In genomic region chr15:101359365-101359947, GRCh38 we compare ENCODE assay signal across 17 cellular contexts.
DNase-seq lines count a peak whose midpoint lies in the region; ATAC-seq and TF ChIP-seq lines count a peak whose summit lies in the region.
"Had no signal": no experiment of that assay in that cellular context is flagged by ENCODE, and none has a peak within 500 bp of the region (broad histone marks: within the 10 kb centered on the region; RNA-seq: fewer than 3 reads in every experiment).

No MANE protein-coding gene starts in this region.

- no peak overlapping the region for H3K4me2 ChIP-seq in mesenchymal stem cell (ENCODE audit: low read length, poor library complexity, severe bottlenecking)

- H3K4me1 ChIP-seq in mesenchymal stem cell (ENCODE audit: control insufficient read depth, insufficient read depth, low read depth, low read length), result peaks cover 2% of the 10 kb centered on the region
- H3K4me1 ChIP-seq in colonic mucosa, result no peaks in the 10 kb centered on the region
- H3K4me1 ChIP-seq: gastroesophageal sphincter had no signal

- no peak overlapping the region for H2BK120ac ChIP-seq in mesenchymal stem cell (ENCODE audit: low read depth, low read length)

- H2BK15ac ChIP-seq in mesenchymal stem cell (ENCODE audit: low read depth, poor library complexity, severe bottlenecking), result no peak overlapping the region

- CTCF ChIA-PET in activated CD4-positive, alpha-beta memory T cell treated with anti-CD3 and anti-CD28 coated beads for 36 hours (lab: Charles Lee), result no interaction called here

- no peaks in the 10 kb centered on the region for H3K79me1 ChIP-seq in mesenchymal stem cell (replicated peaks; ENCODE audit: low read length, poor library complexity, severe bottlenecking)

- H3K4me3 ChIP-seq in mesenchymal stem cell (ENCODE audit: insufficient read depth in 1 of 2, low read depth in 1 of 2, low read length in 2 of 2), result no peak overlapping the region
- no peak overlapping the region for H3K4me3 ChIP-seq in colonic mucosa
- H3K4me3 ChIP-seq: gastroesophageal sphincter had no signal

- H2AFZ ChIP-seq in mesenchymal stem cell (ENCODE audit: low read depth, low read length), result no peak overlapping the region

- H3K27me3 ChIP-seq in mesenchymal stem cell (ENCODE audit: control insufficient read depth in 1 of 2, insufficient read depth in 1 of 2, low read length in 2 of 2) (peaks cover 0 to 19% of the 10 kb centered on the region in 2 experiments), colonic mucosa (no peaks in the 10 kb centered on the region)

- H3K27me3 Mint-ChIP-seq in activated CD4-positive, alpha-beta memory T cell treated with anti-CD3 and anti-CD28 coated beads for 36 hours, result peaks cover 2% of the 10 kb centered on the region

- no peak for TF ChIP-seq CTCF in colonic mucosa (IDR thresholded peaks at IDR 0.05)

- no peak overlapping the region for H4K8ac ChIP-seq in mesenchymal stem cell (ENCODE audit: low read length)

- no peak for ATAC-seq in GM18505 (IDR thresholded peaks at IDR 0.05; ENCODE audit: unreplicated experiment)

- H3K4me1 Mint-ChIP-seq in activated CD4-positive, alpha-beta memory T cell treated with anti-CD3 and anti-CD28 coated beads for 36 hours (ENCODE audit: low read depth), result no peaks in the 10 kb centered on the region
- H3K4me1 Mint-ChIP-seq: central memory CD8-positive, alpha-beta T cell had no signal

- WGBS in mesenchymal stem cell, result 80% methylated on average over 9 of the region's 9 CpGs

- H3K14ac ChIP-seq in mesenchymal stem cell (ENCODE audit: low read length in 2 of 2), result peak overlapping the region in 1 of 2 experiments; percentile 92

- no peaks in the 10 kb centered on the region for H3K36me3 Mint-ChIP-seq in activated CD4-positive, alpha-beta memory T cell treated with anti-CD3 and anti-CD28 coated beads for 36 hours
- H3K36me3 Mint-ChIP-seq: activated naive CD8-positive, alpha-beta T cell had no signal

- H3K9me3 ChIP-seq in mesenchymal stem cell (ENCODE audit: control insufficient read depth, low read length) (no peaks in the 10 kb centered on the region), colonic mucosa (no peaks in the 10 kb centered on the region)

- no peak overlapping the region for H3K27ac Mint-ChIP-seq in activated CD4-positive, alpha-beta memory T cell treated with anti-CD3 and anti-CD28 coated beads for 36 hours
- H3K27ac Mint-ChIP-seq: activated naive CD8-positive, alpha-beta T cell had no signal

- no peak overlapping the region for H3K23ac ChIP-seq in mesenchymal stem cell (ENCODE audit: low read length in 2 of 2)

- H3K36me3 ChIP-seq in mesenchymal stem cell (ENCODE audit: control insufficient read depth in 1 of 2, insufficient read depth in 2 of 2, low read depth in 1 of 2, low read length in 2 of 2) (no peaks in the 10 kb centered on the region), colonic mucosa (no peaks in the 10 kb centered on the region)
- H3K36me3 ChIP-seq: gastroesophageal sphincter had no signal

- no peak overlapping the region for H2AK5ac ChIP-seq in mesenchymal stem cell (ENCODE audit: low read length, severe bottlenecking)

- H3K27ac ChIP-seq in mesenchymal stem cell (ENCODE audit: low read length, poor library complexity, severe bottlenecking) (no peak overlapping the region), colonic mucosa (no peak overlapping the region)
- H3K27ac ChIP-seq: gastroesophageal sphincter had no signal

- DNase-seq in COLO668 (lab: John Stamatoyannopoulos, UW; ENCODE audit: unreplicated experiment), result peak; percentile 76
- DNase-seq in HPDE6-E6E7 (ENCODE audit: extremely low spot score), result peak; percentile 88
- DNase-seq in SW480 (ENCODE audit: low spot score), result peak; percentile 20
- DNase-seq in mesenchymal stem cell, result peak; percentile 6
- DNase-seq in activated CD4-positive, alpha-beta memory T cell treated with anti-CD3 and anti-CD28 coated beads for 36 hours, result no peak
- DNase-seq in colonic mucosa, result no peak
- DNase-seq in activated CD4-positive, alpha-beta T cell treated with anti-CD3 and anti-CD28 coated beads, Interleukin-2, amount 50 U/mL, for 4 hours, result no peak
- DNase-seq: activated CD4-positive, CD25-positive, alpha-beta regulatory T cell; AML-193; midbrain; NCI-H2107; stimulated activated CD4-positive, alpha-beta T cell treated with anti-CD3 and anti-CD28 coated beads, Interleukin-12 subunit alpha, Interleukin-12 subunit beta, amount 100 ng/mL, for 4 hours; T-helper 1 cell had no signal

- H2BK12ac ChIP-seq in mesenchymal stem cell (ENCODE audit: low read length in 2 of 2), result no peak overlapping the region

- peaks cover under 1% of the 10 kb centered on the region for H3K9me3 Mint-ChIP-seq in activated CD4-positive, alpha-beta memory T cell treated with anti-CD3 and anti-CD28 coated beads for 36 hours
- H3K9me3 Mint-ChIP-seq: central memory CD8-positive, alpha-beta T cell had no signal

- no peak overlapping the region for H3K9ac ChIP-seq in mesenchymal stem cell (ENCODE audit: low read length)
- H3K9ac ChIP-seq in colonic mucosa (ENCODE audit: low read depth in 2 of 2, low read length in 2 of 2), result no peak overlapping the region

- H2BK5ac ChIP-seq in mesenchymal stem cell (ENCODE audit: low read depth, low read length, poor library complexity, severe bottlenecking), result no peak overlapping the region

- no peak overlapping the region for H3K4me3 Mint-ChIP-seq in activated CD4-positive, alpha-beta memory T cell treated with anti-CD3 and anti-CD28 coated beads for 36 hours
- H3K4me3 Mint-ChIP-seq: activated naive CD8-positive, alpha-beta T cell; central memory CD8-positive, alpha-beta T cell had no signal

- POLR2A ChIA-PET in activated CD4-positive, alpha-beta memory T cell treated with anti-CD3 and anti-CD28 coated beads for 36 hours (lab: Charles Lee), result no interaction called here

- no peak overlapping the region for H3K18ac ChIP-seq in mesenchymal stem cell (ENCODE audit: low read depth in 1 of 2, low read length in 2 of 2)

- H3K4ac ChIP-seq in mesenchymal stem cell (ENCODE audit: low read depth in 1 of 2, low read length in 2 of 2), result no peak overlapping the region

- no peak overlapping the region for H4K91ac ChIP-seq in mesenchymal stem cell (ENCODE audit: low read length)

- intact Hi-C loops in activated CD4-positive, alpha-beta memory T cell treated with anti-CD3 and anti-CD28 coated beads for 36 hours (cut with micrococcal nuclease), result no loop called here
- intact Hi-C loops in colonic mucosa (cut with DNase I), result no loop called here

- TF ChIP-seq POLR2A in GM18505 (IDR thresholded peaks at IDR 0.05; ENCODE audit: borderline replicate concordance, extremely low read depth, insufficient read depth, insufficient read length), result no peak

Comparison
In these comparisons a context has a peak if more than half of its experiments do, and no peak if none do; other contexts are left out.
1. DNase-seq: peak in COLO668 (single experiment), HPDE6-E6E7 (single experiment), SW480 (single experiment) and mesenchymal stem cell (single experiment); none in activated CD4-positive, alpha-beta memory T cell treated with anti-CD3 and anti-CD28 coated beads for 36 hours (single experiment), colonic mucosa (single experiment) and activated CD4-positive, alpha-beta T cell treated with anti-CD3 and anti-CD28 coated beads, Interleukin-2, amount 50 U/mL, for 4 hours (0 of 2).